9 cellular contexts compared by ENCODE assay signal in the genomic region with DNA sequence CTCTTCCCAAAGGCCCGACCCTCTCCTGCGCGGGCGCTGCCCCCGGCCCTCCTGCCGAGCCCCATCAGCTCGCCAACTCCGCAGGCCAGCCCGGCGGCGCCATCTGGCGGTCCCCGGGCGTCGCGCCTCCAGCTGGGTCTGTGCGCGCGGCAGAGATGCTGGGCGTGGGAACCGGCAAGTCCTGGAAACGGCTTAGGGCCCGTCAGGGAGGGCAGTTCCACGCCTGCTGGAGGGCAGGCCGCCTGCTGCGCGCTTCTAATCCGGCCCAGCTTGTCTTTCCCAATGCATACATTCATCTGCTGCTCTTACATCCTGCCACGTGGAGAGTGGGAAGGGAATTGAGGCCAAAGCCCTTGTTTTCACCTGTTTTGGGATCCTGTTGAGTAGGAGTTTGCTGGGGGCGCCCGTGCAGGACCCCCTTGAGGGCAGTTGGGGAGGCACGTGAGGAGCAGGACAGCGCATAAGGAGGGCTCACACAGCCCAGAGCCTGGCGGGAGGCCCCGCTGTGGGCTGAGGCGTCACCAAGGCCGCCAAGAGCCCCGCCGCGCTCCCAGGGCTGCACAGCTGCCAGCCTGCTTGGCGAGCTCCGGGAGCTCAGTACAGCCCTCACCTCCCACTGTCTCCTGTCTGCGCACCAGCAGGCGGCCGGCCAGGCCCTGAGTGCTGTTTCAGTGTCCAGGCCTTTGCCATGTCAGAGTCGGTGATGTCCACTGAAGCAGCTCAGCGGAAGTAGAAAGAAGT.
DNase-seq lines count a peak whose midpoint lies in the region; ATAC-seq and TF ChIP-seq lines count a peak whose summit lies in the region.
"Had no signal": no experiment of that assay in that cellular context is flagged by ENCODE, and none has a peak within 500 bp of the region (broad histone marks: within the 10 kb centered on the region; RNA-seq: fewer than 3 reads in every experiment).

No MANE protein-coding gene starts in this region.

- no peaks in the 10 kb centered on the region for H3K9me3 ChIP-seq in tibial artery

- H3K4me1 Mint-ChIP-seq in activated T-helper 17 cell treated with anti-CD3 and anti-CD28 coated beads, Interleukin-2, amount 50 U/mL, for 72 hours = no peaks in the 10 kb centered on the region

- H3K27ac ChIP-seq in tibial artery = no peak overlapping the region

- intact Hi-C loops in tibial artery (cut with DNase I; ENCODE audit: low total_unique reads) = no loop called here

- H3K4me3 Mint-ChIP-seq in activated T-helper 17 cell treated with anti-CD3 and anti-CD28 coated beads, Interleukin-2, amount 50 U/mL, for 72 hours = no peak overlapping the region

- H3K4me3 ChIP-seq in fibroblast of villous mesenchyme (ENCODE audit: low read depth, low read length) (peak overlapping the region; percentile 54), tibial artery (peak overlapping the region; percentile 20 to 45)

- H3K9me3 Mint-ChIP-seq in activated T-helper 17 cell treated with anti-CD3 and anti-CD28 coated beads, Interleukin-2, amount 50 U/mL, for 72 hours = no peaks in the 10 kb centered on the region

- DNase-seq in NCI-H2227 (lab: John Stamatoyannopoulos, UW; ENCODE audit: unreplicated experiment) (peak; percentile 16), NCI-H2227 treated with DMSO at 0.1 percent for 48 hours (lab: John Stamatoyannopoulos, UW) (no peak), NCI-H524 (lab: John Stamatoyannopoulos, UW) (peak; percentile 83 to 93), fibroblast of villous mesenchyme (ENCODE audit: low read depth) (peak; percentile 83), occipital lobe (lab: John Stamatoyannopoulos, UW) (peak; percentile 69), tibial artery (no peak)
- DNase-seq: DND-41 had no signal

- peak; percentile 82 for ATAC-seq in activated T-helper 17 cell treated with anti-CD3 and anti-CD28 coated beads, Interleukin-2, amount 50 U/mL, for 72 hours (replicated peaks)
- no peak for ATAC-seq in GM19035 (IDR thresholded peaks at IDR 0.05; ENCODE audit: unreplicated experiment)

- H3K36me3 Mint-ChIP-seq in activated T-helper 17 cell treated with anti-CD3 and anti-CD28 coated beads, Interleukin-2, amount 50 U/mL, for 72 hours (ENCODE audit: low read depth) = no peaks in the 10 kb centered on the region

- H3K36me3 ChIP-seq in tibial artery = no peaks in the 10 kb centered on the region

- H3K27me3 ChIP-seq in tibial artery = peaks cover 0 to 5% of the 10 kb centered on the region in 2 donors

- TF ChIP-seq CTCF in fibroblast of villous mesenchyme (IDR thresholded peaks at IDR 0.05; ENCODE audit: insufficient read depth, low read depth, low read length) (peak; percentile 93), tibial artery (IDR thresholded peaks at IDR 0.05) (peak; percentile 55 to 73)

- peaks cover 0 to 12% (median 6%) of the 10 kb centered on the region in 4 donors for H3K4me1 ChIP-seq in tibial artery

- H3K27me3 Mint-ChIP-seq in activated T-helper 17 cell treated with anti-CD3 and anti-CD28 coated beads, Interleukin-2, amount 50 U/mL, for 72 hours = no peaks in the 10 kb centered on the region

- H3K27ac Mint-ChIP-seq in activated T-helper 17 cell treated with anti-CD3 and anti-CD28 coated beads, Interleukin-2, amount 50 U/mL, for 72 hours = no peak overlapping the region

Comparison
In these comparisons a context has a peak if more than half of its experiments do, and no peak if none do; other contexts are left out.
1. DNase-seq: peak in NCI-H2227 (single experiment), NCI-H524 (2 of 2), fibroblast of villous mesenchyme (single experiment) and occipital lobe (single experiment); none in NCI-H2227 treated with DMSO at 0.1 percent for 48 hours (single experiment) and tibial artery (0 of 2).